Comparison of ENCODE assay signal across 7 cellular contexts in genomic region chr6:30689985-30690384, GRCh38. TPM values are rescaled to one million over a fixed set of nuclear protein-coding genes. Genes with fewer than 3 reads are reported as not detected.
DNase-seq lines count a peak whose midpoint lies in the region; ATAC-seq and TF ChIP-seq lines count a peak whose summit lies in the region.

No MANE protein-coding gene starts in this region.

- H3K4me1 ChIP-seq in HEK293 (ENCODE audit: control insufficient read depth, insufficient read depth, low read length), result peaks cover 17% of the 10 kb centered on the region

- POLR2A ChIA-PET in HEK293 (lab: Yijun Ruan, JAX), result interaction anchor here (0.5 to 14.5 kb wide), 11 partner anchors 8 to 92 kb away, joined by 3 to 235 read pairs (median 7); partner anchors contain the start of genes FLOT1, MDC1 and TUBB
- POLR2A ChIA-PET in activated CD8-positive, alpha-beta T cell treated with anti-CD3 and anti-CD28 coated beads for 36 hours (lab: Charles Lee), result interaction anchor here (0.8 to 7.4 kb wide), 5 partner anchors 11 to 72 kb away, joined by 3 to 86 read pairs (median 5); partner anchors contain the start of genes MDC1, MRPS18B and TUBB

- H3K9me3 Mint-ChIP-seq in activated CD8-positive, alpha-beta T cell treated with anti-CD3 and anti-CD28 coated beads for 36 hours, result no peaks in the 10 kb centered on the region
- no peaks in the 10 kb centered on the region for H3K9me3 Mint-ChIP-seq in stimulated activated memory B cell treated with anti-CD40 and anti-IgM and Interleukin-4, amounts not matched to agents 10 μg/mL and 1 μg/mL and 100 μg/mL, for 72 hours

- TF ChIP-seq CTCF in HEK293 (tag by site-specific recombination; IDR thresholded peaks at IDR 0.05), result no peak
- no peak for TF ChIP-seq CTCF in activated CD8-positive, alpha-beta T cell treated with anti-CD3 and anti-CD28 coated beads for 36 hours (IDR thresholded peaks at IDR 0.05)

- H3K36me3 ChIP-seq in HEK293 (ENCODE audit: control insufficient read depth in 2 of 2, insufficient read depth in 1 of 2, low read length in 2 of 2), result peaks cover 0 to 6% of the 10 kb centered on the region in 2 experiments; a peak in 2 of 3 replicates

- ATAC-seq in activated CD8-positive, alpha-beta T cell treated with anti-CD3 and anti-CD28 coated beads for 36 hours, result no peak
- ATAC-seq in stimulated activated memory B cell treated with anti-CD40 and anti-IgM and Interleukin-4, amounts not matched to agents 10 μg/mL and 1 μg/mL and 100 μg/mL, for 72 hours, result no peak

- peaks cover 38% of the 10 kb centered on the region for H3K4me1 Mint-ChIP-seq in activated CD8-positive, alpha-beta T cell treated with anti-CD3 and anti-CD28 coated beads for 36 hours (ENCODE audit: low read depth)
- peaks cover 54% of the 10 kb centered on the region for H3K4me1 Mint-ChIP-seq in stimulated activated memory B cell treated with anti-CD40 and anti-IgM and Interleukin-4, amounts not matched to agents 10 μg/mL and 1 μg/mL and 100 μg/mL, for 72 hours

- H3K36me3 Mint-ChIP-seq in activated CD8-positive, alpha-beta T cell treated with anti-CD3 and anti-CD28 coated beads for 36 hours (ENCODE audit: low read depth), result peaks cover 31% of the 10 kb centered on the region
- H3K36me3 Mint-ChIP-seq in stimulated activated memory B cell treated with anti-CD40 and anti-IgM and Interleukin-4, amounts not matched to agents 10 μg/mL and 1 μg/mL and 100 μg/mL, for 72 hours, result peaks cover 15% of the 10 kb centered on the region

- H3K27me3 Mint-ChIP-seq in activated CD8-positive, alpha-beta T cell treated with anti-CD3 and anti-CD28 coated beads for 36 hours, result no peaks in the 10 kb centered on the region
- H3K27me3 Mint-ChIP-seq in stimulated activated memory B cell treated with anti-CD40 and anti-IgM and Interleukin-4, amounts not matched to agents 10 μg/mL and 1 μg/mL and 100 μg/mL, for 72 hours, result no peaks in the 10 kb centered on the region

- no peaks in the 10 kb centered on the region for H3K9me3 ChIP-seq in HEK293 (ENCODE audit: control insufficient read depth, insufficient read depth, low read depth, low read length)

- H3K4me3 ChIP-seq in HEK293 (ENCODE audit: low read depth, low read length) (peak overlapping the region; percentile 90), iPS-11a (ENCODE audit: low read depth, low read length) (peak overlapping the region; percentile 72)

- H3K27ac ChIP-seq in HEK293 (ENCODE audit: extremely low read depth, low read depth, low read length), result peak overlapping the region; percentile 93

- DNase-seq in activated CD8-positive, alpha-beta T cell treated with anti-CD3 and anti-CD28 coated beads for 36 hours, result no peak
- DNase-seq in DMS114 treated with DMSO at 0.1 percent for 48 hours (lab: John Stamatoyannopoulos, UW; ENCODE audit: unreplicated experiment) (no peak), globus pallidus (ENCODE audit: low spot score) (no peak), NCI-H187 (lab: John Stamatoyannopoulos, UW) (no peak)

- peak overlapping the region; percentile 72 for H3K27ac Mint-ChIP-seq in activated CD8-positive, alpha-beta T cell treated with anti-CD3 and anti-CD28 coated beads for 36 hours
- peak overlapping the region; percentile 86 for H3K27ac Mint-ChIP-seq in stimulated activated memory B cell treated with anti-CD40 and anti-IgM and Interleukin-4, amounts not matched to agents 10 μg/mL and 1 μg/mL and 100 μg/mL, for 72 hours

- H3K4me3 Mint-ChIP-seq in activated CD8-positive, alpha-beta T cell treated with anti-CD3 and anti-CD28 coated beads for 36 hours, result peak overlapping the region; percentile 88
- peak overlapping the region; percentile 89 for H3K4me3 Mint-ChIP-seq in stimulated activated memory B cell treated with anti-CD40 and anti-IgM and Interleukin-4, amounts not matched to agents 10 μg/mL and 1 μg/mL and 100 μg/mL, for 72 hours

- CTCF ChIA-PET in HEK293 (lab: Yijun Ruan, JAX), result interaction anchor here (0.6 to 5.4 kb wide), 9 partner anchors 9 to 140 kb away, joined by 3 to 45 read pairs (median 5); no protein-coding TSS in a partner anchor
- CTCF ChIA-PET in activated CD8-positive, alpha-beta T cell treated with anti-CD3 and anti-CD28 coated beads for 36 hours (lab: Charles Lee), result interaction anchor here (0.6 to 6.6 kb wide), 3 partner anchors 11 to 63 kb away, joined by 3 to 51 read pairs (median 26); partner anchors contain the start of genes ATAT1 and TUBB

- intact Hi-C loops in activated CD8-positive, alpha-beta T cell treated with anti-CD3 and anti-CD28 coated beads for 36 hours (cut with micrococcal nuclease), result no loop called here

TF ChIP-seq in HEK293, 187 proteins besides CTCF, POLR2A, EP300 and RAD21:
- TF ChIP-seq, protein P1, sequence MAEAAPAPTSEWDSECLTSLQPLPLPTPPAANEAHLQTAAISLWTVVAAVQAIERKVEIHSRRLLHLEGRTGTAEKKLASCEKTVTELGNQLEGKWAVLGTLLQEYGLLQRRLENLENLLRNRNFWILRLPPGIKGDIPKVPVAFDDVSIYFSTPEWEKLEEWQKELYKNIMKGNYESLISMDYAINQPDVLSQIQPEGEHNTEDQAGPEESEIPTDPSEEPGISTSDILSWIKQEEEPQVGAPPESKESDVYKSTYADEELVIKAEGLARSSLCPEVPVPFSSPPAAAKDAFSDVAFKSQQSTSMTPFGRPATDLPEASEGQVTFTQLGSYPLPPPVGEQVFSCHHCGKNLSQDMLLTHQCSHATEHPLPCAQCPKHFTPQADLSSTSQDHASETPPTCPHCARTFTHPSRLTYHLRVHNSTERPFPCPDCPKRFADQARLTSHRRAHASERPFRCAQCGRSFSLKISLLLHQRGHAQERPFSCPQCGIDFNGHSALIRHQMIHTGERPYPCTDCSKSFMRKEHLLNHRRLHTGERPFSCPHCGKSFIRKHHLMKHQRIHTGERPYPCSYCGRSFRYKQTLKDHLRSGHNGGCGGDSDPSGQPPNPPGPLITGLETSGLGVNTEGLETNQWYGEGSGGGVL (tag by site-specific recombination; IDR thresholded peaks at IDR 0.05), result no peak

RNA-seq across cellular contexts. Expression of gene NRM, which starts 0.8 kb away (rescaled TPM):
- total RNA-seq in activated CD8-positive, alpha-beta T cell treated with anti-CD3 and anti-CD28 coated beads for 36 hours, result 10 to 100 TPM; 21.0 to 22.0 TPM

RNA-seq across cellular contexts. Expression of gene PPP1R18, which starts 3.5 kb away (rescaled TPM):
- total RNA-seq in activated CD8-positive, alpha-beta T cell treated with anti-CD3 and anti-CD28 coated beads for 36 hours, result 100 to 1,000 TPM; 174 to 177 TPM

RNA-seq across cellular contexts. Expression of gene DHX16, which starts 17.2 kb away (rescaled TPM):
- 10 to 100 TPM; 31.1 to 31.3 TPM for total RNA-seq in activated CD8-positive, alpha-beta T cell treated with anti-CD3 and anti-CD28 coated beads for 36 hours

RNA-seq across cellular contexts. Expression of gene MDC1, which starts 27.1 kb away (rescaled TPM):
- total RNA-seq in activated CD8-positive, alpha-beta T cell treated with anti-CD3 and anti-CD28 coated beads for 36 hours, result 10 to 100 TPM; 80.4 to 90.7 TPM

RNA-seq across cellular contexts. Expression of gene TUBB, which starts 30.2 kb away (rescaled TPM):
- total RNA-seq in activated CD8-positive, alpha-beta T cell treated with anti-CD3 and anti-CD28 coated beads for 36 hours, result 1,000 to 10,000 TPM; 1,556 to 1,579 TPM
